1 cellular context compared by ENCODE assay signal in genomic region chr2:189762551-189763298, GRCh38.
TF ChIP-seq lines count a peak whose summit lies in the region.

TSS of gene OSGEPL1 (minus strand) at chr2:189762792. CDS start at chr2:189761640, 1,152 bp downstream.

TF ChIP-seq in K562, 482 proteins besides CTCF, POLR2A, EP300 and RAD21 (continued from another document and continues in another):
- no peak for TF ChIP-seq NR0B1 (IDR thresholded peaks at IDR 0.05; ENCODE audit: partially characterized antibody)
- no peak for TF ChIP-seq ZNF445 (CRISPR knock-in tag; IDR thresholded peaks at IDR 0.05; ENCODE audit: low read depth)
- peak; percentile 17; the same call in 1 of the 2 replicates for TF ChIP-seq KLF16 (IDR thresholded peaks at IDR 0.05)
- TF ChIP-seq CEBPZ (IDR thresholded peaks at IDR 0.05; ENCODE audit: borderline replicate concordance, low read depth, low read length): no peak
- no peak for TF ChIP-seq HES1 (IDR thresholded peaks at IDR 0.05; ENCODE audit: low read depth)
- no peak; the same call in none of the 2 replicates for TF ChIP-seq TEAD4 (IDR thresholded peaks at IDR 0.05; ENCODE audit: low read length)
- TF ChIP-seq TEAD4 (CRISPR knock-in tag; IDR thresholded peaks at IDR 0.05; ENCODE audit: borderline replicate concordance): no peak
- no peak for TF ChIP-seq CLOCK (CRISPR knock-in tag; IDR thresholded peaks at IDR 0.05; ENCODE audit: borderline replicate concordance)
- no peak for TF ChIP-seq PRMT5 (CRISPR knock-in tag; IDR thresholded peaks at IDR 0.05)
- TF ChIP-seq ZMIZ1 (IDR thresholded peaks at IDR 0.05; ENCODE audit: low read depth in 2 of 2, low read length in 2 of 2): no peak
- TF ChIP-seq GABPB1 (CRISPR knock-in tag; IDR thresholded peaks at IDR 0.05): peak; percentile 96
- peak; percentile 77; the same call in 1 of the 2 replicates for TF ChIP-seq LCOR (CRISPR knock-in tag; IDR thresholded peaks at IDR 0.05)
- TF ChIP-seq GABPA (tag; conservative IDR thresholded peaks at IDR 0.05; ENCODE audit: low read depth): peak; percentile 95
- TF ChIP-seq POLR2B (IDR thresholded peaks at IDR 0.05; ENCODE audit: low read depth, partially characterized antibody): peak; percentile 71
- TF ChIP-seq ILF3 (IDR thresholded peaks at IDR 0.05; ENCODE audit: borderline replicate concordance): no peak
- TF ChIP-seq UBTF (IDR thresholded peaks at IDR 0.05; ENCODE audit: borderline replicate concordance in 1 of 2, low read depth in 2 of 2, low read length in 2 of 2): peak in 1 of 2 experiments; percentile 77; a peak in 2 of 4 replicates
- peak; percentile 93 for TF ChIP-seq TOE1 (IDR thresholded peaks at IDR 0.05; ENCODE audit: borderline replicate concordance)
- no peak for TF ChIP-seq TOE1 (CRISPR knock-in tag; IDR thresholded peaks at IDR 0.05; ENCODE audit: borderline replicate concordance, low read depth)
- TF ChIP-seq CBFA2T2 (conservative IDR thresholded peaks at IDR 0.05): peak; percentile 55
- no peak for TF ChIP-seq ZNF655 (CRISPR knock-in tag; IDR thresholded peaks at IDR 0.05)
- TF ChIP-seq ZBTB12 (CRISPR knock-in tag; IDR thresholded peaks at IDR 0.05): peak; percentile 84
- TF ChIP-seq PKNOX1 (IDR thresholded peaks at IDR 0.05): no peak
- no peak; the same call in 1 of the 2 replicates for TF ChIP-seq SPI1 (IDR thresholded peaks at IDR 0.05; ENCODE audit: borderline replicate concordance, low read depth, low read length)
- no peak for TF ChIP-seq FOXP1 (CRISPR knock-in tag; IDR thresholded peaks at IDR 0.05)
- TF ChIP-seq TCF7L2 (IDR thresholded peaks at IDR 0.05; ENCODE audit: low read depth, low read length): no peak
- no peak for TF ChIP-seq HDAC3 (IDR thresholded peaks at IDR 0.05; ENCODE audit: borderline replicate concordance, partially characterized antibody)
- peak; percentile 87; the same call in 1 of the 2 replicates for TF ChIP-seq ETV5 (CRISPR knock-in tag; IDR thresholded peaks at IDR 0.05; ENCODE audit: low read depth)
- TF ChIP-seq TARDBP (IDR thresholded peaks at IDR 0.05): peak; percentile 40; the same call in 1 of the 2 replicates
- TF ChIP-seq RBFOX2 (IDR thresholded peaks at IDR 0.05; ENCODE audit: low read depth, low read length): peak; percentile 77
- no peak for TF ChIP-seq XRCC3 (IDR thresholded peaks at IDR 0.05)
- TF ChIP-seq FOXA3 (CRISPR knock-in tag; conservative IDR thresholded peaks at IDR 0.05 in 1 of 2, IDR thresholded peaks at IDR 0.05 in 1 of 2): no peak
- no peak for TF ChIP-seq RB1 (IDR thresholded peaks at IDR 0.05; ENCODE audit: low read depth)
- peak; percentile 84 for TF ChIP-seq ZEB2 (IDR thresholded peaks at IDR 0.05)
- TF ChIP-seq NKRF (IDR thresholded peaks at IDR 0.05; ENCODE audit: borderline replicate concordance): 0 out of 2 replicates have a peak, but pooled peaks have one; percentile 36
- no peak for TF ChIP-seq KHSRP (IDR thresholded peaks at IDR 0.05)
- no peak for TF ChIP-seq OTX1 (CRISPR knock-in tag; IDR thresholded peaks at IDR 0.05)
- no peak for TF ChIP-seq ZNF785 (CRISPR knock-in tag; IDR thresholded peaks at IDR 0.05)
- no peak for TF ChIP-seq NR2C2 (CRISPR knock-in tag; IDR thresholded peaks at IDR 0.05)
- TF ChIP-seq NR2C2 (tag; IDR thresholded peaks at IDR 0.05): peak; percentile 83
- TF ChIP-seq GATA2 (CRISPR knock-in tag; IDR thresholded peaks at IDR 0.05): 0 out of 2 replicates have a peak, but pooled peaks have one; percentile 31
